ENCODE assay signal across 17 cellular contexts in genomic region chr4:7687006-7687405, GRCh38.
DNase-seq lines count a peak whose midpoint lies in the region; ATAC-seq and TF ChIP-seq lines count a peak whose summit lies in the region.
"Had no signal": no experiment of that assay in that cellular context is flagged by ENCODE, and none has a peak within 500 bp of the region (broad histone marks: within the 10 kb centered on the region; RNA-seq: fewer than 3 reads in every experiment).

No MANE protein-coding gene starts in this region.

- H3K4me3 Mint-ChIP-seq in neural progenitor cell: no peak overlapping the region
- no peak overlapping the region for H3K4me3 Mint-ChIP-seq in effector memory CD8-positive, alpha-beta T cell

- H2AFZ ChIP-seq in neural progenitor cell (replicated peaks): no peak overlapping the region
- H2AFZ ChIP-seq: PC-9 had no signal

- peak overlapping the region; percentile 28 for H3K27ac Mint-ChIP-seq in neural progenitor cell
- H3K27ac Mint-ChIP-seq in effector memory CD8-positive, alpha-beta T cell: no peak overlapping the region

- H3K9ac ChIP-seq in neural progenitor cell (no peak overlapping the region), colonic mucosa (ENCODE audit: low read depth in 2 of 2, low read length in 2 of 2) (no peak overlapping the region)

- no peaks in the 10 kb centered on the region for H3F3A ChIP-seq in neural progenitor cell (ENCODE audit: low read depth)

- in situ Hi-C loops in SK-MEL-5 (cut with HindIII; ENCODE audit: low pct_unique_long_range_greater_than_20kb, low sequenced_read_pairs): no loop called here

- TF ChIP-seq CTCF in neural progenitor cell (IDR thresholded peaks at IDR 0.05): no peak
- no peak for TF ChIP-seq CTCF in tibial artery (IDR thresholded peaks at IDR 0.05)
- no peak for TF ChIP-seq CTCF in colonic mucosa (IDR thresholded peaks at IDR 0.05)

- H3K36me3 ChIP-seq in neural progenitor cell: no peaks in the 10 kb centered on the region
- no peaks in the 10 kb centered on the region for H3K36me3 ChIP-seq in tibial artery
- no peaks in the 10 kb centered on the region for H3K36me3 ChIP-seq in colonic mucosa
- H3K36me3 ChIP-seq: SJSA1 had no signal

- intact Hi-C loops in tibial artery (cut with DNase I; ENCODE audit: low total_unique reads): no loop called here
- intact Hi-C loops in colonic mucosa (cut with DNase I): no loop called here

- H3K9me3 Mint-ChIP-seq in neural progenitor cell: peaks cover 9% of the 10 kb centered on the region
- H3K9me3 Mint-ChIP-seq in effector memory CD8-positive, alpha-beta T cell: no peaks in the 10 kb centered on the region

- H3K36me3 Mint-ChIP-seq in neural progenitor cell: peaks cover 14% of the 10 kb centered on the region
- H3K36me3 Mint-ChIP-seq in effector memory CD8-positive, alpha-beta T cell (ENCODE audit: insufficient read depth): no peaks in the 10 kb centered on the region

- H3K4me2 ChIP-seq in neural progenitor cell: no peak overlapping the region
- H3K4me2 ChIP-seq: PC-9 had no signal

- H3K27me3 Mint-ChIP-seq in neural progenitor cell (ENCODE audit: insufficient read depth, low read depth): no peaks in the 10 kb centered on the region
- no peaks in the 10 kb centered on the region for H3K27me3 Mint-ChIP-seq in effector memory CD8-positive, alpha-beta T cell

- no peaks in the 10 kb centered on the region for H4K20me1 ChIP-seq in neural progenitor cell (ENCODE audit: low read depth)

- DNase-seq in Daoy (ENCODE audit: low read depth) (peak; percentile 15), HT1080 (ENCODE audit: low read depth) (peak; percentile 37), SK-MEL-5 (ENCODE audit: low read depth, low spot score) (peak; percentile 17), neural progenitor cell (ENCODE audit: low spot score) (no peak), tibial artery (no peak), colonic mucosa (no peak)
- no peak for DNase-seq in effector memory CD8-positive, alpha-beta T cell
- DNase-seq: ACHN, AML-193, DMS79, NCI-H1105, NCI-H2081 treated with DMSO at 0.1 percent for 48 hours, NCI-H446 treated with DMSO at 0.1 percent for 48 hours, NCI-H774, PC-9 had no signal

- no peak for ATAC-seq in effector memory CD8-positive, alpha-beta T cell (replicated peaks)

- H3K9me3 ChIP-seq in neural progenitor cell (ENCODE audit: low read depth) (no peaks in the 10 kb centered on the region), tibial artery (peaks cover 0 to 23% (median 20%) of the 10 kb centered on the region in 3 donors), colonic mucosa (no peaks in the 10 kb centered on the region)
- H3K9me3 ChIP-seq: SJSA1 had no signal

- no peaks in the 10 kb centered on the region for H3K27me3 ChIP-seq in neural progenitor cell
- no peaks in the 10 kb centered on the region for H3K27me3 ChIP-seq in tibial artery
- H3K27me3 ChIP-seq in colonic mucosa: no peaks in the 10 kb centered on the region

- no peak overlapping the region for H3K4me3 ChIP-seq in neural progenitor cell
- no peak overlapping the region for H3K4me3 ChIP-seq in tibial artery
- no peak overlapping the region for H3K4me3 ChIP-seq in colonic mucosa
- H3K4me3 ChIP-seq: PC-9, SJSA1 had no signal

- H3K4me1 ChIP-seq in neural progenitor cell: no peaks in the 10 kb centered on the region
- H3K4me1 ChIP-seq in tibial artery: no peaks in the 10 kb centered on the region
- no peaks in the 10 kb centered on the region for H3K4me1 ChIP-seq in colonic mucosa
- H3K4me1 ChIP-seq: SJSA1 had no signal

- H3K27ac ChIP-seq in neural progenitor cell (no peak overlapping the region), tibial artery (no peak overlapping the region), colonic mucosa (no peak overlapping the region)
- H3K27ac ChIP-seq: C4-2B, PC-9, SJSA1 had no signal

- H3K4me1 Mint-ChIP-seq in neural progenitor cell: peaks cover 3% of the 10 kb centered on the region
- no peaks in the 10 kb centered on the region for H3K4me1 Mint-ChIP-seq in effector memory CD8-positive, alpha-beta T cell (ENCODE audit: low read depth in 2 of 2)

- H3K79me2 ChIP-seq in neural progenitor cell (ENCODE audit: low read depth): no peaks in the 10 kb centered on the region

Comparison
In these comparisons a context has a peak if more than half of its experiments do, and no peak if none do; other contexts are left out.
1. DNase-seq: peak in Daoy (single experiment), HT1080 (single experiment) and SK-MEL-5 (single experiment); none in neural progenitor cell (single experiment), tibial artery (0 of 2), effector memory CD8-positive, alpha-beta T cell (0 of 3) and colonic mucosa (single experiment).